ENCODE assay signal across 12 cellular contexts in the genomic region with DNA sequence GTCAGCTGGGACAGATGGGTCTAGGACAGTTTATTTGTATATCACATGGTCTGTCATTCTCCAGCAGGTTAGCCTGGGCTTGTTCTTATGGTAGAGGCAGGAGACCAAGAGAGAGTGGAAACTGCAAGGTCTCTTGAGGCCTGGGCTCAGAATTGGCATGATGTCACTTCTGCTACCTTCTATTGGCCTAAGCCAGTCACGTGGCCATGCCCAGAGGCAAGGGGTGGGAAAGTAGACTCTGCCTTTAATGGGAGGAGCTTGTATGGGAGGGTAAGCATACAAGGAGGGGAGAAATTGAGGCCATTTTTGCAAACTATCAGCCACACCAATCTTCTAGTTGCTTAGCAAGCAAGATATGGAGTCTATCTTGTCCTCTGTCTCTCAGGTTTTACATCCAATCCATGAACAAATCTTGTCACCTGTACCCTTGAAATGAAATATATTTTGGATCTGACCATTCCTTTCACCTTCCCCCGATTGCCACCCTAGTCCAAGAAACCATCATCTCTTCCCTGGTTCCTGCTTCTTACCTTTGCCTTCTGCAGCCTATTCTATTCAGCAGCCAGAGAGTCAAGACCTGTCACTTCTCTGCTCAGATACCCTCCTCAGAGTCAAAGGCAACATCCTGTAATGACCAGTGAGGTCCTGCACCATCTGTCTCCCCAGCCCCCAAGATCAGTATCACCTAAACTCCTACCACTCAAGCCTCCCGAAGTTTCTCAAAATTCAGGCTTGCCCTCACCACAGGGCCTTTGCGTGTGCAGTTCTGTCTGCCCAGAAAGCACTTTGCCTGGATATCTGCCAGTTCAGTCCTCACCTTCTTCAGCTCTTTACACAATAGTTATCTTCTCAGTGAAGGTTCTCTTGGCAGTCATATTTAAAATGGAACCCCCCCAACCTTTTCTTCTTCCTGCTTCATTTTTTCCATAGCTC.
DNase-seq lines count a peak whose midpoint lies in the region; ATAC-seq lines count a peak whose summit lies in the region.
"Had no signal": no experiment of that assay in that cellular context is flagged by ENCODE, and none has a peak within 500 bp of the region (broad histone marks: within the 10 kb centered on the region; RNA-seq: fewer than 3 reads in every experiment).

No MANE protein-coding gene starts in this region.

- peak; percentile 49 for DNase-seq in NCI-H146 (lab: John Stamatoyannopoulos, UW)
- DNase-seq in NCI-H146 treated with DMSO at 0.1 percent for 48 hours (lab: John Stamatoyannopoulos, UW; ENCODE audit: unreplicated experiment) = no peak
- peak; percentile 87 for DNase-seq in NAMALWA (ENCODE audit: low spot score)
- peak; percentile 55 for DNase-seq in germinal center (ENCODE audit: low spot score)
- DNase-seq in stimulated activated CD4-positive, alpha-beta T cell treated with anti-CD3 and anti-CD28 coated beads, Interleukin-4, amount 100 ng/mL, for 24 hours = no peak
- DNase-seq in occipital lobe (lab: John Stamatoyannopoulos, UW) = no peak
- no peak for DNase-seq in activated gamma-delta T cell (lab: John Stamatoyannopoulos, UW)
- DNase-seq: anterior cingulate cortex; NCI-H2227 treated with DMSO at 0.1 percent for 48 hours; stimulated activated CD4-positive, alpha-beta T cell treated with anti-CD3 and anti-CD28 coated beads, Interleukin-15, amount 100 ng/mL, for 24 hours; thyroid gland had no signal

- peak; percentile 56 for ATAC-seq in GM21515 (IDR thresholded peaks at IDR 0.05; ENCODE audit: unreplicated experiment)

Comparison
In these comparisons a context has a peak if more than half of its experiments do, and no peak if none do; other contexts are left out.
1. DNase-seq: peak in NCI-H146 (single experiment), NAMALWA (single experiment) and germinal center (single experiment); none in NCI-H146 treated with DMSO at 0.1 percent for 48 hours (single experiment), stimulated activated CD4-positive, alpha-beta T cell treated with anti-CD3 and anti-CD28 coated beads, Interleukin-4, amount 100 ng/mL, for 24 hours (single experiment), occipital lobe (single experiment) and activated gamma-delta T cell (single experiment).